8 cellular contexts compared by ENCODE assay signal in genomic region chr6:18386302-18386976, GRCh38. TPM values are rescaled to one million over a fixed set of nuclear protein-coding genes. Genes with fewer than 3 reads are reported as not detected.
DNase-seq lines count a peak whose midpoint lies in the region; ATAC-seq and TF ChIP-seq lines count a peak whose summit lies in the region.

No MANE protein-coding gene starts in this region.

- H3K27ac ChIP-seq in breast epithelium (peak overlapping the region; percentile 65 to 79), lower lobe of right lung (peak overlapping the region; percentile 84)

- H3K4me1 Mint-ChIP-seq in activated T-cell treated with anti-CD3 and anti-CD28 coated beads, Interleukin-2, amount 50 U/mL, for 4 hours (ENCODE audit: low read depth): peaks cover 35% of the 10 kb centered on the region
- peaks cover 17% of the 10 kb centered on the region for H3K4me1 Mint-ChIP-seq in type B pancreatic cell (ENCODE audit: unreplicated experiment)

- no peaks in the 10 kb centered on the region for H3K9me3 ChIP-seq in breast epithelium
- no peaks in the 10 kb centered on the region for H3K9me3 ChIP-seq in lower lobe of right lung

- no peak for TF ChIP-seq CTCF in breast epithelium (IDR thresholded peaks at IDR 0.05)
- no peak for TF ChIP-seq CTCF in lower lobe of right lung (IDR thresholded peaks at IDR 0.05)
- TF ChIP-seq CTCF in type B pancreatic cell (conservative IDR thresholded peaks at IDR 0.05): no peak

- TF ChIP-seq POLR2A in breast epithelium (IDR thresholded peaks at IDR 0.05): no peak

- intact Hi-C loops in breast epithelium (cut with DNase I; ENCODE audit: low total_unique reads) (no loop called here), lower lobe of right lung (cut with DNase I) (no loop called here)

- H3K36me3 ChIP-seq in breast epithelium: no peaks in the 10 kb centered on the region
- no peaks in the 10 kb centered on the region for H3K36me3 ChIP-seq in lower lobe of right lung

- no peak for DNase-seq in activated T-cell treated with anti-CD3 and anti-CD28 coated beads, Interleukin-2, amount 50 U/mL, for 4 hours
- no peak for DNase-seq in activated T-cell treated with anti-CD3 and anti-CD28 coated beads, Interleukin-2, amount 50 U/mL, for 48 hours
- peak in 1 of 2 donors; percentile 70 for DNase-seq in breast epithelium (ENCODE audit: low spot score in 2 of 2)
- peak; percentile 60 for DNase-seq in lower lobe of right lung
- no peak for DNase-seq in type B pancreatic cell (ENCODE audit: extremely low spot score, unreplicated experiment)
- no peak for DNase-seq in NCI-H187 treated with DMSO at 0.1 percent for 48 hours (lab: John Stamatoyannopoulos, UW)
- DNase-seq in OCI-M2 (lab: John Stamatoyannopoulos, UW; ENCODE audit: unreplicated experiment): no peak
- no peak for DNase-seq in SKM-1 (lab: John Stamatoyannopoulos, UW; ENCODE audit: unreplicated experiment)

- ATAC-seq in activated T-cell treated with anti-CD3 and anti-CD28 coated beads, Interleukin-2, amount 50 U/mL, for 4 hours: no peak
- ATAC-seq in lower lobe of right lung: peak; percentile 39 to 43

- peak overlapping the region; percentile 83 for H3K27ac Mint-ChIP-seq in type B pancreatic cell

- H3K9me3 Mint-ChIP-seq in activated T-cell treated with anti-CD3 and anti-CD28 coated beads, Interleukin-2, amount 50 U/mL, for 4 hours: no peaks in the 10 kb centered on the region
- no peaks in the 10 kb centered on the region for H3K9me3 Mint-ChIP-seq in type B pancreatic cell

- peak overlapping the region; percentile 92 for H3K4me3 Mint-ChIP-seq in activated T-cell treated with anti-CD3 and anti-CD28 coated beads, Interleukin-2, amount 50 U/mL, for 4 hours
- H3K4me3 Mint-ChIP-seq in type B pancreatic cell: peak overlapping the region; percentile 94

- no peaks in the 10 kb centered on the region for H3K27me3 ChIP-seq in breast epithelium
- H3K27me3 ChIP-seq in lower lobe of right lung (ENCODE audit: low read depth): no peaks in the 10 kb centered on the region

- peak overlapping the region; percentile 50 to 65 (median 63) for H3K4me3 ChIP-seq in breast epithelium
- H3K4me3 ChIP-seq in lower lobe of right lung: peak overlapping the region; percentile 83

- H3K27me3 Mint-ChIP-seq in activated T-cell treated with anti-CD3 and anti-CD28 coated beads, Interleukin-2, amount 50 U/mL, for 4 hours (ENCODE audit: low read depth): no peaks in the 10 kb centered on the region
- peaks cover 9% of the 10 kb centered on the region for H3K27me3 Mint-ChIP-seq in type B pancreatic cell

- H3K4me1 ChIP-seq in breast epithelium (peaks cover 0 to 9% of the 10 kb centered on the region in 2 donors), lower lobe of right lung (peaks cover 40% of the 10 kb centered on the region)

- H3K36me3 Mint-ChIP-seq in activated T-cell treated with anti-CD3 and anti-CD28 coated beads, Interleukin-2, amount 50 U/mL, for 4 hours (ENCODE audit: insufficient read depth): no peaks in the 10 kb centered on the region
- no peaks in the 10 kb centered on the region for H3K36me3 Mint-ChIP-seq in type B pancreatic cell

RNA-seq across cellular contexts. Expression of gene RNF144B, which starts 0.7 kb away (rescaled TPM):
- 1 to 10 TPM in 2 of 3 donors, under 1 TPM in 1; 0.61 to 1.8 (median 1.4) TPM for total RNA-seq in activated T-cell treated with anti-CD3 and anti-CD28 coated beads, Interleukin-2, amount 50 U/mL, for 4 hours
- total RNA-seq in breast epithelium: 10 to 100 TPM; 24.3 to 37.0 (median 24.8) TPM
- 109 TPM for total RNA-seq in lower lobe of right lung
- total RNA-seq in type B pancreatic cell (ENCODE audit: low replicate concordance): 10.8 and 19.4 TPM in 2 replicates

Comparison
In these comparisons a context has a peak if more than half of its experiments do, and no peak if none do; other contexts are left out.
1. ATAC-seq: peak in lower lobe of right lung (2 of 2); none in activated T-cell treated with anti-CD3 and anti-CD28 coated beads, Interleukin-2, amount 50 U/mL, for 4 hours (0 of 2).